Comparison of ENCODE assay signal across 22 cellular contexts in the genomic region with DNA sequence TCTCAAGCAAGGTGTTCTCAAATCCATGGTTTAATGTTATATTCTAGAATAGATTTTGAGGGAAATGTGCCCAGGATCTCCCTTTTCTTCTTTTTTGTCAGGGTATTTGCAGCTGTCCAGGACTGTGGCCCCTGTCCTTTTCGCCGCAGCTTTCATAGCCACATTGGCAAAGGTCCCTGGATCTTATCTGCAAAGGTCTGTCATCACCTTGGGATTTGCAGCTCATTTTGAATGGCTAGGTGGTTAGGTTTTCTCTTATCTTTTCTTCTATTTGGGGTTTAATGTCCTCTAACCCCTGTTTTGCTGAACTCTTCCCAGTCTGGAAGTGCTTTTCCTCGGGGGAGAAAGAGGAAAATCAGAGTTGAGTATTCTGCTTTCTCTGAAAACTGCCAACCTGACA. TPM values are rescaled to one million over a fixed set of nuclear protein-coding genes. Genes with fewer than 3 reads are reported as not detected.
DNase-seq lines count a peak whose midpoint lies in the region; ATAC-seq and TF ChIP-seq lines count a peak whose summit lies in the region.
"Had no signal": no experiment of that assay in that cellular context is flagged by ENCODE, and none has a peak within 500 bp of the region (broad histone marks: within the 10 kb centered on the region; RNA-seq: fewer than 3 reads in every experiment).

No MANE protein-coding gene starts in this region.

- H3K27me3 ChIP-seq in BLaER1 (no peaks in the 10 kb centered on the region), neural progenitor cell (no peaks in the 10 kb centered on the region), spleen (replicated peaks in 1 of 7) (no peaks in the 10 kb centered on the region)
- H3K27me3 ChIP-seq: BE2C had no signal

- no peaks in the 10 kb centered on the region for H4K20me1 ChIP-seq in BLaER1
- H4K20me1 ChIP-seq in neural progenitor cell (ENCODE audit: low read depth) = no peaks in the 10 kb centered on the region

- no peak overlapping the region for H3K9ac ChIP-seq in BLaER1
- H3K9ac ChIP-seq in neural progenitor cell = no peak overlapping the region

- TF ChIP-seq POLR2A in spleen (IDR thresholded peaks at IDR 0.05) = no peak

- TF ChIP-seq CTCF in glutamatergic neuron (IDR thresholded peaks at IDR 0.05; ENCODE audit: partially characterized antibody, unreplicated experiment) (no peak), neural progenitor cell (IDR thresholded peaks at IDR 0.05) (no peak), spleen (IDR thresholded peaks at IDR 0.05 in 8 of 11, conservative IDR thresholded peaks at IDR 0.05 in 3 of 11) (no peak)

- no peak overlapping the region for H2AFZ ChIP-seq in neural progenitor cell (replicated peaks)

- H3K4me3 Mint-ChIP-seq in glutamatergic neuron (ENCODE audit: unreplicated experiment) (no peak overlapping the region), neural progenitor cell (no peak overlapping the region)
- H3K4me3 Mint-ChIP-seq: CD4-positive, alpha-beta memory T cell had no signal

- H3K36me3 ChIP-seq in BLaER1 (peaks cover 12% of the 10 kb centered on the region; the same call in 1 of the 2 replicates), neural progenitor cell (no peaks in the 10 kb centered on the region), spleen (peaks cover 0 to 7% (median under 1%) of the 10 kb centered on the region in 6 donors)
- H3K36me3 ChIP-seq: BE2C had no signal

- intact Hi-C loops in Right ventricle myocardium superior (cut with DNase I) = loop anchor here (10.0 kb wide), 1 partner anchor 101 kb away; no protein-coding TSS in a partner anchor
- intact Hi-C loops in Right ventricle myocardium inferior (cut with DNase I) = no loop called here
- intact Hi-C loops in spleen (cut with DNase I; ENCODE audit: low total_unique reads) = no loop called here

- H3K27ac Mint-ChIP-seq in glutamatergic neuron (ENCODE audit: unreplicated experiment) (peak overlapping the region; percentile 2), neural progenitor cell (peak overlapping the region; percentile 1)

- H3K4me1 ChIP-seq in BLaER1 (peaks cover 23% of the 10 kb centered on the region), neural progenitor cell (no peaks in the 10 kb centered on the region), spleen (peaks cover 0 to 3% (median 0%) of the 10 kb centered on the region in 6 donors)

- H3K4me1 Mint-ChIP-seq in glutamatergic neuron (ENCODE audit: low read depth, unreplicated experiment) (peaks cover 20% of the 10 kb centered on the region), neural progenitor cell (peaks cover 5% of the 10 kb centered on the region)

- peak overlapping the region; percentile 48; the same call in 1 of the 2 replicates for H3K4me2 ChIP-seq in BLaER1
- H3K4me2 ChIP-seq in neural progenitor cell = no peak overlapping the region

- 87 to 96% (median 91%) methylated on average over 3 of the region's 3 CpGs for WGBS in spleen, 5 donors

- H3K9me3 ChIP-seq in BLaER1 (no peaks in the 10 kb centered on the region), neural progenitor cell (ENCODE audit: low read depth) (no peaks in the 10 kb centered on the region), spleen (no peaks in the 10 kb centered on the region)
- H3K9me3 ChIP-seq: BE2C had no signal

- DNase-seq in Right ventricle myocardium superior (no peak), Right ventricle myocardium inferior (ENCODE audit: missing footprints) (no peak), glutamatergic neuron (no peak), neural progenitor cell (ENCODE audit: low spot score) (no peak), spleen (no peak)
- DNase-seq: AML-193; BE2C; C1 segment of cervical spinal cord; Calu3; CD4-positive, alpha-beta memory T cell; COR-L47; DMS53; DMS79 treated with DMSO at 0.1 percent for 48 hours; GF-D8; GOT3; HCEC 1CT had no signal

- H3K27ac ChIP-seq in BLaER1 (no peak overlapping the region), neural progenitor cell (no peak overlapping the region), spleen (no peak overlapping the region)
- H3K27ac ChIP-seq: 22Rv1 had no signal

- no peaks in the 10 kb centered on the region for H3K79me2 ChIP-seq in neural progenitor cell (ENCODE audit: low read depth)

- H3K27me3 Mint-ChIP-seq in glutamatergic neuron (ENCODE audit: unreplicated experiment) (peaks cover 5% of the 10 kb centered on the region), neural progenitor cell (ENCODE audit: insufficient read depth, low read depth) (no peaks in the 10 kb centered on the region)
- H3K27me3 Mint-ChIP-seq: CD4-positive, alpha-beta memory T cell had no signal

- H3K4me3 ChIP-seq in BLaER1 (no peak overlapping the region), neural progenitor cell (no peak overlapping the region), spleen (no peak overlapping the region)

- ATAC-seq in Right ventricle myocardium superior (ENCODE audit: poor library complexity) (peak; percentile 53), Right ventricle myocardium inferior (no peak), HG02763 (IDR thresholded peaks at IDR 0.05; ENCODE audit: unreplicated experiment) (no peak), HG03460 (IDR thresholded peaks at IDR 0.05; ENCODE audit: unreplicated experiment) (no peak)

- H3K36me3 Mint-ChIP-seq in glutamatergic neuron (ENCODE audit: unreplicated experiment) = peaks cover 8% of the 10 kb centered on the region
- peaks cover 4% of the 10 kb centered on the region for H3K36me3 Mint-ChIP-seq in neural progenitor cell

- H3F3A ChIP-seq in neural progenitor cell (ENCODE audit: low read depth) = no peaks in the 10 kb centered on the region

- H3K9me3 Mint-ChIP-seq in glutamatergic neuron (ENCODE audit: unreplicated experiment) = peaks cover 3% of the 10 kb centered on the region
- H3K9me3 Mint-ChIP-seq in neural progenitor cell = no peaks in the 10 kb centered on the region

RNA-seq across cellular contexts. Expression of a gene that starts 11.7 kb away (rescaled TPM):
- total RNA-seq in Right ventricle myocardium superior (0.48 TPM), Right ventricle myocardium inferior (0.24 TPM), glutamatergic neuron (ENCODE audit: unreplicated experiment) (7.0 TPM), neural progenitor cell (ENCODE audit: low replicate concordance) (0.39 and 9.7 TPM in 2 replicates), spleen (1 to 10 TPM in 2 of 7 donors, under 1 TPM in 5; 0.41 to 2.5 (median 0.93) TPM)
- 1 to 10 TPM; 1.6 to 1.9 (median 1.8) TPM for polyA plus RNA-seq in spleen
- total RNA-seq: Calu3, Daoy had no signal
- polyA plus RNA-seq: CD4-positive, alpha-beta memory T cell had no signal

RNA-seq across cellular contexts. Expression of a gene that starts 19.4 kb away (rescaled TPM):
- total RNA-seq in Right ventricle myocardium superior (not detected), Right ventricle myocardium inferior (0.22 TPM), glutamatergic neuron (ENCODE audit: unreplicated experiment) (not detected), neural progenitor cell (ENCODE audit: low replicate concordance) (not detected in 2 replicates), spleen (not detected)
- polyA plus RNA-seq in spleen = under 1 TPM in 2 of 3 donors, not detected in 1; 0.07 to 0.22 TPM
- total RNA-seq: Calu3, Daoy had no signal
- polyA plus RNA-seq: AG04450; CD4-positive, alpha-beta memory T cell had no signal

RNA-seq across cellular contexts. Expression of a gene that starts 27.0 kb away (rescaled TPM):
- 350 TPM for total RNA-seq in Right ventricle myocardium superior
- 342 TPM for total RNA-seq in Right ventricle myocardium inferior
- total RNA-seq in glutamatergic neuron (ENCODE audit: unreplicated experiment) = 122 TPM
- 78.9 and 91.2 TPM in 2 replicates for total RNA-seq in neural progenitor cell (ENCODE audit: low replicate concordance)
- 10 to 100 TPM; 53.1 to 76.7 (median 68.5) TPM for total RNA-seq in spleen
- polyA plus RNA-seq in spleen = 100 to 1,000 TPM; 122 to 141 (median 137) TPM

RNA-seq across cellular contexts. Expression of a gene that starts 27.2 kb away (rescaled TPM):
- total RNA-seq in Right ventricle myocardium superior = 12.9 TPM
- total RNA-seq in Right ventricle myocardium inferior = 13.1 TPM
- 11.1 TPM for total RNA-seq in glutamatergic neuron (ENCODE audit: unreplicated experiment)
- 19.5 and 23.9 TPM in 2 replicates for total RNA-seq in neural progenitor cell (ENCODE audit: low replicate concordance)
- 10 to 100 TPM; 14.3 to 22.4 (median 19.4) TPM for total RNA-seq in spleen
- polyA plus RNA-seq in spleen = 10 to 100 TPM in 1 of 3 donors, 1 to 10 TPM in 2; 8.7 to 13.3 (median 9.7) TPM

RNA-seq across cellular contexts. Expression of a gene that starts 36.4 kb away (rescaled TPM):
- 111 TPM for total RNA-seq in Right ventricle myocardium superior
- 103 TPM for total RNA-seq in Right ventricle myocardium inferior
- total RNA-seq in glutamatergic neuron (ENCODE audit: unreplicated experiment) = 144 TPM
- total RNA-seq in neural progenitor cell (ENCODE audit: low replicate concordance) = 83.6 and 93.2 TPM in 2 replicates
- total RNA-seq in spleen = 10 to 100 TPM; 22.0 to 47.1 (median 35.0) TPM
- 10 to 100 TPM; 21.5 to 39.3 (median 38.0) TPM for polyA plus RNA-seq in spleen
